In the genomic region with DNA sequence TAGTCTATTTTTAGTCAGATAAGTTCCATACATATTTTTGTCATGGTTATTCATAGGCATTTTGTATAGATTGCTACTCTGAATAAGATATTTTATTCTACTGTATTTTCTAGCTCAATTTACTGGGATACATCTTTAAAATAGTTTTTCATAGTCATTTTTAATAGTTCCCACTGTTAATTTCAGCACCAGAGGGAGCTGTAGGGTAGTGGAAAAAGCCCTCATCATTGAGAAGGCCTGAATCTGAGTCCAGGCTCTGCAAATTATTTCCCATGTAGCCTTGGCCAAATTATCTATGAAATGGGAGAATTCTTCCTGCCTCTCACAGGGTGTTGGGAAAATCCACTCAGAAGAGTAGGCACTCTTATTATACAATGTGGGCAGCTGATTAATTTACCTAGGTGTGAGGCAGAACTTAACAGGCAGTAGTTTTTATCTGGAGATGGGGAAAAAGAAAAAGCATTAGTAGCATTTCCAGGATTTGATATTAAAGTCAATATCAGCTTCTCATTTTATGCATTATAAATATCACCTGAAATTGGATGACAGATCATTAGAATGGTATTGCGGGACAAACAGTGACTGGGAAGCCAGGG, we compare ENCODE assay signal across 9 cellular contexts.
DNase-seq lines count a peak whose midpoint lies in the region; ATAC-seq and TF ChIP-seq lines count a peak whose summit lies in the region.
"Had no signal": no experiment of that assay in that cellular context is flagged by ENCODE, and none has a peak within 500 bp of the region (broad histone marks: within the 10 kb centered on the region; RNA-seq: fewer than 3 reads in every experiment).

No MANE protein-coding gene starts in this region.

- no peak overlapping the region for H2AFZ ChIP-seq in MM.1S (ENCODE audit: low read length)

- H3K4me3 ChIP-seq in MM.1S (ENCODE audit: low read length) (no peak overlapping the region), stomach (no peak overlapping the region)
- H3K4me3 ChIP-seq: SJSA1 had no signal

- POLR2A ChIA-PET in WTC11 (lab: Charles Lee) = no interaction called here

- no peaks in the 10 kb centered on the region for H3F3A ChIP-seq in MM.1S (ENCODE audit: insufficient read depth, low read length)

- peaks cover 4% of the 10 kb centered on the region; the same call in 1 of the 2 replicates for H3K9me3 Mint-ChIP-seq in WTC11

- 94 to 98% (median 95%) methylated on average over 1 of the region's 1 CpG for WGBS in stomach, 5 donors

- TF ChIP-seq EP300 in stomach (IDR thresholded peaks at IDR 0.05) = no peak

- TF ChIP-seq CTCF in MM.1S (IDR thresholded peaks at IDR 0.05; ENCODE audit: low read length) (peak; percentile 73), WTC11 (IDR thresholded peaks at IDR 0.05) (peak; percentile 32; the same call in 1 of the 2 replicates), stomach (IDR thresholded peaks at IDR 0.05) (peak in 3 of 7 experiments; percentile 34 to 48 (median 46))

- no peak for TF ChIP-seq POLR2A in stomach (IDR thresholded peaks at IDR 0.05)

- H3K27ac ChIP-seq in MM.1S (ENCODE audit: low read length) (no peak overlapping the region), stomach (no peak overlapping the region)
- H3K27ac ChIP-seq: SJSA1 had no signal

- no peaks in the 10 kb centered on the region for H3K27me3 Mint-ChIP-seq in WTC11 (ENCODE audit: low read depth)

- H3K27ac Mint-ChIP-seq in WTC11 = no peak overlapping the region

- no peaks in the 10 kb centered on the region for H3K36me3 Mint-ChIP-seq in WTC11

- H4K20me1 ChIP-seq in MM.1S (ENCODE audit: insufficient read depth, low read length) = no peaks in the 10 kb centered on the region

- no peaks in the 10 kb centered on the region for H3K4me1 Mint-ChIP-seq in WTC11

- no peak overlapping the region for H3K4me3 Mint-ChIP-seq in WTC11

- intact Hi-C loops in stomach (cut with DNase I; ENCODE audit: low total_unique reads) (no loop called here), posterior vena cava (cut with DNase I) (no loop called here)

- no peaks in the 10 kb centered on the region for H3K4me1 ChIP-seq in MM.1S (ENCODE audit: low read length)
- peaks cover 0 to 11% (median 4%) of the 10 kb centered on the region in 4 donors for H3K4me1 ChIP-seq in stomach

- H3K4me2 ChIP-seq in MM.1S (ENCODE audit: low read depth, low read length) = no peak overlapping the region

- DNase-seq in G401 (ENCODE audit: low spot score) (peak; percentile 69), MM.1S (peak; percentile 39), WTC11 (ENCODE audit: low spot score) (no peak), iris pigment epithelial cell (ENCODE audit: low read depth) (peak; percentile 31), stomach (no peak), NCI-H187 (lab: John Stamatoyannopoulos, UW) (no peak), posterior vena cava (ENCODE audit: low spot score) (no peak)
- DNase-seq in activated CD4-positive, CD25-positive, alpha-beta regulatory T cell (lab: John Stamatoyannopoulos, UW) = no peak

- in situ Hi-C loops in G401 (cut with HindIII; ENCODE audit: low sequenced_read_pairs) = no loop called here

- H3K9ac ChIP-seq in MM.1S (ENCODE audit: low read length) = no peak overlapping the region

- no peaks in the 10 kb centered on the region for H3K9me2 ChIP-seq in MM.1S (replicated peaks; ENCODE audit: insufficient read depth, low read length)

- H3K27me3 ChIP-seq in MM.1S (replicated peaks; ENCODE audit: insufficient read depth, low read length) (no peaks in the 10 kb centered on the region), stomach (no peaks in the 10 kb centered on the region)
- H3K27me3 ChIP-seq: SJSA1 had no signal

- ATAC-seq in WTC11 = peak; percentile 44; the same call in 1 of the 2 replicates

- CTCF ChIA-PET in WTC11 (lab: Charles Lee) = interaction anchor here (0.6 to 1.4 kb wide), 10 partner anchors 10 to 1266 kb away, joined by 3 to 7 read pairs (median 4); no protein-coding TSS in a partner anchor

- no peaks in the 10 kb centered on the region for H3K79me2 ChIP-seq in MM.1S (ENCODE audit: low read length)

- H3K36me3 ChIP-seq in MM.1S (replicated peaks; ENCODE audit: insufficient read depth, low read length) = no peaks in the 10 kb centered on the region
- H3K36me3 ChIP-seq in stomach = no peaks in the 10 kb centered on the region
- H3K36me3 ChIP-seq: SJSA1 had no signal

- H3K9me3 ChIP-seq in MM.1S (replicated peaks; ENCODE audit: insufficient read depth, low read length) (no peaks in the 10 kb centered on the region), stomach (no peaks in the 10 kb centered on the region)
- H3K9me3 ChIP-seq: SJSA1 had no signal

TF ChIP-seq in WTC11, 78 proteins besides CTCF, POLR2A, EP300 and RAD21 (continues in another document):
- TF ChIP-seq, protein P1, sequence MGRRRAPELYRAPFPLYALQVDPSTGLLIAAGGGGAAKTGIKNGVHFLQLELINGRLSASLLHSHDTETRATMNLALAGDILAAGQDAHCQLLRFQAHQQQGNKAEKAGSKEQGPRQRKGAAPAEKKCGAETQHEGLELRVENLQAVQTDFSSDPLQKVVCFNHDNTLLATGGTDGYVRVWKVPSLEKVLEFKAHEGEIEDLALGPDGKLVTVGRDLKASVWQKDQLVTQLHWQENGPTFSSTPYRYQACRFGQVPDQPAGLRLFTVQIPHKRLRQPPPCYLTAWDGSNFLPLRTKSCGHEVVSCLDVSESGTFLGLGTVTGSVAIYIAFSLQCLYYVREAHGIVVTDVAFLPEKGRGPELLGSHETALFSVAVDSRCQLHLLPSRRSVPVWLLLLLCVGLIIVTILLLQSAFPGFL (CRISPR knock-in tag; IDR thresholded peaks at IDR 0.05; ENCODE audit: borderline replicate concordance) = no peak
- TF ChIP-seq, protein P2, sequence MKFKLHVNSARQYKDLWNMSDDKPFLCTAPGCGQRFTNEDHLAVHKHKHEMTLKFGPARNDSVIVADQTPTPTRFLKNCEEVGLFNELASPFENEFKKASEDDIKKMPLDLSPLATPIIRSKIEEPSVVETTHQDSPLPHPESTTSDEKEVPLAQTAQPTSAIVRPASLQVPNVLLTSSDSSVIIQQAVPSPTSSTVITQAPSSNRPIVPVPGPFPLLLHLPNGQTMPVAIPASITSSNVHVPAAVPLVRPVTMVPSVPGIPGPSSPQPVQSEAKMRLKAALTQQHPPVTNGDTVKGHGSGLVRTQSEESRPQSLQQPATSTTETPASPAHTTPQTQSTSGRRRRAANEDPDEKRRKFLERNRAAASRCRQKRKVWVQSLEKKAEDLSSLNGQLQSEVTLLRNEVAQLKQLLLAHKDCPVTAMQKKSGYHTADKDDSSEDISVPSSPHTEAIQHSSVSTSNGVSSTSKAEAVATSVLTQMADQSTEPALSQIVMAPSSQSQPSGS (CRISPR knock-in tag; IDR thresholded peaks at IDR 0.05; ENCODE audit: borderline replicate concordance, low read depth) = no peak
- TF ChIP-seq JUN (CRISPR knock-in tag; IDR thresholded peaks at IDR 0.05) (no peak), OVOL2 (CRISPR knock-in tag; IDR thresholded peaks at IDR 0.05; ENCODE audit: borderline replicate concordance) (no peak), SOX15 (CRISPR knock-in tag; IDR thresholded peaks at IDR 0.05) (no peak), CREB1 (CRISPR knock-in tag; IDR thresholded peaks at IDR 0.05) (no peak), ESRRA (CRISPR knock-in tag; IDR thresholded peaks at IDR 0.05; ENCODE audit: borderline replicate concordance) (no peak), GABPB1 (CRISPR knock-in tag; IDR thresholded peaks at IDR 0.05) (no peak)
- TF ChIP-seq, protein P3, sequence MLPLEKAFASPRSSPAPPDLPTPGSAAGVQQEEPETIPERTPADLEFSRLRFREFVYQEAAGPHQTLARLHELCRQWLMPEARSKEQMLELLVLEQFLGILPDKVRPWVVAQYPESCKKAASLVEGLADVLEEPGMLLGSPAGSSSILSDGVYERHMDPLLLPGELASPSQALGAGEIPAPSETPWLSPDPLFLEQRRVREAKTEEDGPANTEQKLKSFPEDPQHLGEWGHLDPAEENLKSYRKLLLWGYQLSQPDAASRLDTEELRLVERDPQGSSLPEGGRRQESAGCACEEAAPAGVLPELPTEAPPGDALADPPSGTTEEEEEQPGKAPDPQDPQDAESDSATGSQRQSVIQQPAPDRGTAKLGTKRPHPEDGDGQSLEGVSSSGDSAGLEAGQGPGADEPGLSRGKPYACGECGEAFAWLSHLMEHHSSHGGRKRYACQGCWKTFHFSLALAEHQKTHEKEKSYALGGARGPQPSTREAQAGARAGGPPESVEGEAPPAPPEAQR (CRISPR knock-in tag; IDR thresholded peaks at IDR 0.05) = no peak
- TF ChIP-seq, protein P4, sequence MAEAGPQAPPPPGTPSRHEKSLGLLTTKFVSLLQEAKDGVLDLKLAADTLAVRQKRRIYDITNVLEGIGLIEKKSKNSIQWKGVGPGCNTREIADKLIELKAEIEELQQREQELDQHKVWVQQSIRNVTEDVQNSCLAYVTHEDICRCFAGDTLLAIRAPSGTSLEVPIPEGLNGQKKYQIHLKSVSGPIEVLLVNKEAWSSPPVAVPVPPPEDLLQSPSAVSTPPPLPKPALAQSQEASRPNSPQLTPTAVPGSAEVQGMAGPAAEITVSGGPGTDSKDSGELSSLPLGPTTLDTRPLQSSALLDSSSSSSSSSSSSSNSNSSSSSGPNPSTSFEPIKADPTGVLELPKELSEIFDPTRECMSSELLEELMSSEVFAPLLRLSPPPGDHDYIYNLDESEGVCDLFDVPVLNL (CRISPR knock-in tag; IDR thresholded peaks at IDR 0.05; ENCODE audit: borderline replicate concordance, low read depth) = no peak
- TF ChIP-seq, protein P5, sequence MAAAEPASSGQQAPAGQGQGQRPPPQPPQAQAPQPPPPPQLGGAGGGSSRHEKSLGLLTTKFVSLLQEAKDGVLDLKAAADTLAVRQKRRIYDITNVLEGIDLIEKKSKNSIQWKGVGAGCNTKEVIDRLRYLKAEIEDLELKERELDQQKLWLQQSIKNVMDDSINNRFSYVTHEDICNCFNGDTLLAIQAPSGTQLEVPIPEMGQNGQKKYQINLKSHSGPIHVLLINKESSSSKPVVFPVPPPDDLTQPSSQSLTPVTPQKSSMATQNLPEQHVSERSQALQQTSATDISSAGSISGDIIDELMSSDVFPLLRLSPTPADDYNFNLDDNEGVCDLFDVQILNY (CRISPR knock-in tag; IDR thresholded peaks at IDR 0.05) = no peak

Comparison
In these comparisons a context has a peak if more than half of its experiments do, and no peak if none do; other contexts are left out.
1. DNase-seq: peak in G401 (single experiment), MM.1S (single experiment) and iris pigment epithelial cell (single experiment); none in WTC11 (single experiment), activated CD4-positive, CD25-positive, alpha-beta regulatory T cell (0 of 4), stomach (single experiment), NCI-H187 (0 of 2) and posterior vena cava (single experiment).